Comparison of ENCODE assay signal across 8 cellular contexts in the genomic region with DNA sequence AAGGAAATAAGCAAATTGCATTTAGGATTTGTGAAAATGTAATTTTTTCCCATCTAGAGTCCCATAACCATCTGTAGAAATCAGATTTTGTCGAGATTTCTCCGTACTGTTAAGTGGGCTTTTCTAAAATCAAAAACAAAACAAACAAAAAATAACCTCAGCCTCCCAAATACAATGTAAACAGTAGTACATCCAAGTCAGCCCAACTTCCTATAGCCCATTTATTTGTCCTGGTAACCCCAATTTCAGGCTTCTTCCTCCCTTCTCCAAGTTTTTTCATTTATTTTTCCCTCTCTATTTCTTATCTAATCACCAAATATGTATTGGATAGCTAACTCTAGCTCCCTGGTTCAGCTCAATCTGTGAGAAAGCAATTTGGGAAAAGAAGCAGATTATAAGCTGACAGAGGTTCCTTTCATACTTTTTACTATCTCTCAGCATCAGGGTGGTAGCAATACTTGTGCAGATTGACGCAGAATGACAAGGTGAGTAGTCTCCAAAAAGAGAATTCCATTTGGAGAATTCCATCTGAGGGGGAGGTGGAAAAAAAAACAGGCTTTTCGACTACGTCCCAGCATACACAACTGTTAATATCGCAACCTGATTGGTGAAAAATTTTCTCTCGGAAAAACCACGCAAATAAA.
DNase-seq lines count a peak whose midpoint lies in the region; ATAC-seq and TF ChIP-seq lines count a peak whose summit lies in the region.

No MANE protein-coding gene starts in this region.

- POLR2A ChIA-PET in activated CD4-positive, alpha-beta memory T cell treated with anti-CD3 and anti-CD28 coated beads for 36 hours (lab: Charles Lee), result interaction anchor here (2.1 to 7.1 kb wide), 11 partner anchors 8 to 901 kb away, joined by 11 to 219 read pairs (median 36); a partner anchor contains a TSS

- no peaks in the 10 kb centered on the region for H3K9me3 ChIP-seq in thoracic aorta

- no peak for DNase-seq in activated naive CD4-positive, alpha-beta T cell treated with anti-CD3 and anti-CD28 coated beads for 36 hours
- DNase-seq in activated naive CD4-positive, alpha-beta T cell treated with anti-CD3 and anti-CD28 coated beads, Interleukin-2, amount 50 U/mL, for 16 hours, result no peak
- DNase-seq in activated CD4-positive, alpha-beta memory T cell treated with anti-CD3 and anti-CD28 coated beads for 36 hours, result no peak
- DNase-seq in fibroblast of peridontal ligament (ENCODE audit: extremely low read depth) (peak; percentile 75), thoracic aorta (ENCODE audit: low spot score) (no peak), KBM-7 (no peak), HuH-7 (ENCODE audit: low spot score) (no peak), RKO (ENCODE audit: low spot score) (no peak)

- no peaks in the 10 kb centered on the region for H3K27me3 ChIP-seq in thoracic aorta (replicated peaks; ENCODE audit: insufficient read depth)

- H3K36me3 Mint-ChIP-seq in activated naive CD4-positive, alpha-beta T cell treated with anti-CD3 and anti-CD28 coated beads for 36 hours (ENCODE audit: low read depth), result peaks cover 12% of the 10 kb centered on the region
- peaks cover 15% of the 10 kb centered on the region for H3K36me3 Mint-ChIP-seq in activated CD4-positive, alpha-beta memory T cell treated with anti-CD3 and anti-CD28 coated beads for 36 hours

- in situ Hi-C loops in KBM-7 (cut with MboI; ENCODE audit: low pct_unique_long_range_greater_than_20kb, low sequenced_read_pairs), result no loop called here

- CTCF ChIA-PET in activated naive CD4-positive, alpha-beta T cell treated with anti-CD3 and anti-CD28 coated beads for 36 hours (lab: Charles Lee), result no interaction called here
- CTCF ChIA-PET in activated CD4-positive, alpha-beta memory T cell treated with anti-CD3 and anti-CD28 coated beads for 36 hours (lab: Charles Lee), result interaction anchor here (2.5 kb wide), 2 partner anchors 9 to 18 kb away, joined by 8 to 21 read pairs; a partner anchor contains a TSS

- peaks cover 3% of the 10 kb centered on the region for H3K27me3 Mint-ChIP-seq in activated naive CD4-positive, alpha-beta T cell treated with anti-CD3 and anti-CD28 coated beads for 36 hours (ENCODE audit: low read depth)
- H3K27me3 Mint-ChIP-seq in activated CD4-positive, alpha-beta memory T cell treated with anti-CD3 and anti-CD28 coated beads for 36 hours, result peaks cover 12% of the 10 kb centered on the region

- no peaks in the 10 kb centered on the region for H3K9me3 Mint-ChIP-seq in activated naive CD4-positive, alpha-beta T cell treated with anti-CD3 and anti-CD28 coated beads for 36 hours
- peaks cover 2% of the 10 kb centered on the region for H3K9me3 Mint-ChIP-seq in activated CD4-positive, alpha-beta memory T cell treated with anti-CD3 and anti-CD28 coated beads for 36 hours

- peak overlapping the region; percentile 83 for H3K4me3 Mint-ChIP-seq in activated naive CD4-positive, alpha-beta T cell treated with anti-CD3 and anti-CD28 coated beads for 36 hours
- H3K4me3 Mint-ChIP-seq in activated CD4-positive, alpha-beta memory T cell treated with anti-CD3 and anti-CD28 coated beads for 36 hours, result peak overlapping the region; percentile 82

- H3K4me1 ChIP-seq in thoracic aorta (ENCODE audit: control insufficient read depth in 1 of 2, low read depth in 2 of 2), result peaks cover 0 to 15% of the 10 kb centered on the region in 2 donors

- ATAC-seq in thoracic aorta (ENCODE audit: insufficient number of reproducible peaks, low FRiP score, low read depth), result peak; percentile 25

- TF ChIP-seq CTCF in thoracic aorta (IDR thresholded peaks at IDR 0.05), result no peak

- peak overlapping the region; percentile 100 for H3K27ac Mint-ChIP-seq in activated naive CD4-positive, alpha-beta T cell treated with anti-CD3 and anti-CD28 coated beads for 36 hours
- peak overlapping the region; percentile 99 for H3K27ac Mint-ChIP-seq in activated CD4-positive, alpha-beta memory T cell treated with anti-CD3 and anti-CD28 coated beads for 36 hours

- peak overlapping the region; percentile 72 for H3K4me3 ChIP-seq in thoracic aorta

- H3K27ac ChIP-seq in thoracic aorta, result no peak overlapping the region

- H3K4me1 Mint-ChIP-seq in activated naive CD4-positive, alpha-beta T cell treated with anti-CD3 and anti-CD28 coated beads for 36 hours (ENCODE audit: low read depth), result peaks cover 32% of the 10 kb centered on the region
- H3K4me1 Mint-ChIP-seq in activated CD4-positive, alpha-beta memory T cell treated with anti-CD3 and anti-CD28 coated beads for 36 hours (ENCODE audit: low read depth), result peaks cover 32% of the 10 kb centered on the region

- intact Hi-C loops in activated naive CD4-positive, alpha-beta T cell treated with anti-CD3 and anti-CD28 coated beads for 36 hours (cut with micrococcal nuclease), result loop anchor here (2.0 kb wide), 2 partner anchors 44 to 58 kb away; a partner anchor contains a TSS
- intact Hi-C loops in activated CD4-positive, alpha-beta memory T cell treated with anti-CD3 and anti-CD28 coated beads for 36 hours (cut with micrococcal nuclease), result loop anchor here (5.0 kb wide), 1 partner anchor 40 kb away; a partner anchor contains a TSS

- no peaks in the 10 kb centered on the region for H3K36me3 ChIP-seq in thoracic aorta
